In genomic region chr1:113106910-113107309, GRCh38 we compare ENCODE assay signal across 4 cellular contexts.
"Had no signal": no experiment of that assay in that cellular context is flagged by ENCODE, and none has a peak within 500 bp of the region (broad histone marks: within the 10 kb centered on the region; RNA-seq: fewer than 3 reads in every experiment).

No MANE protein-coding gene starts in this region.

- ATAC-seq: GM23338 had no signal

- H3K27ac Mint-ChIP-seq: GM23338, IgD-negative memory B cell had no signal

- H3K4me3 Mint-ChIP-seq: GM23338, H9, IgD-negative memory B cell had no signal

- H3K9me3 Mint-ChIP-seq: GM23338, H9, IgD-negative memory B cell had no signal

- H3K4me1 Mint-ChIP-seq: GM23338, H9, IgD-negative memory B cell had no signal

- H3K27me3 Mint-ChIP-seq: IgD-negative memory B cell had no signal

- DNase-seq: H9, HCEC 1CT had no signal
